Comparison of ENCODE assay signal across 8 cellular contexts in the genomic region with DNA sequence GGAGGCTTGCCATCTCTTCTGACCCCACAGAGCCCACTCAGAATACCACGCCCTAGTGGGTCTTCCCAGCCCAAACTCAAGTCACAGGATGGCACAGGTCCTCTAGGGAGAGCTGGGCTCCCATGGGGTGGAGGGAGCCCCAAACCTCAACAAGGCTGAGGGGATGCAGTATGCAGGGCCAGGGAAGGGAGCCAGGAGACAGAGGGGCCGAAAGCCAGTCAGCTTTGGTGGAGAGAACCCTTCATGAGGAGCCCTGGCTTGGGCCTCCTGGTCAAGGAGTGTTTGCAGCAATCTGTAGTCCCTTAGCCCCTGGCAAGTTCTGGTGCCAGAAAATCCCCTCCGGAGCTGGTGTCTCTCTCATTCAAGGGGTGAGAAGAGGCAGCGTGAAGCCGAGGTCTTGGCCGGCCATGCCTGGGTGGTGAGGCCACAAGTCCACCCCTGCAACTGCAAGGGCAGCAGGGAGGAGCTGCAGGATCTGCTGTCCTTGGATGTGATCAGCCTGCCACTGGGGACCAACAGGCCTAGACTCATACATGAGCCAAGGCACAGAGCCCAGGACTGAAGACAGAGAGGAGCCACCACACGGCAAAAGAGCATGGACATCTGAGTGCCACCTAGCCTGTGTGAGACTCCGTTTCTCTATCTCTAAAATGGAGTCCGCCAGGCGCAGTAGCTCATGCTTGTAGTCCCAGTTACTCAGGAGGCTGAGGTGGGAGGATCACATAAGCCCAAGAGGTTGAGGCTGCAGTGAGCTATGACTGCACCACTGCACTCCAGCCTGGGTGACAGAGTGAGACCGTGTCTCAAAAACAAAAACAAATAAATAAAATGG. TPM values are rescaled to one million over a fixed set of nuclear protein-coding genes. Genes with fewer than 3 reads are reported as not detected.
A peak's percentile ranks its signal among the peaks of the same experiment; 100 is the strongest.
DNase-seq lines count a peak whose midpoint lies in the region; ATAC-seq and TF ChIP-seq lines count a peak whose summit lies in the region.
"Had no signal": no experiment of that assay in that cellular context is flagged by ENCODE, and none has a peak within 500 bp of the region (broad histone marks: within the 10 kb centered on the region; RNA-seq: fewer than 3 reads in every experiment).

No MANE protein-coding gene starts in this region.

- TF ChIP-seq POLR2A in suprapubic skin (IDR thresholded peaks at IDR 0.05) = no peak

- ATAC-seq in left lobe of liver (peak; percentile 6), HG02973 (IDR thresholded peaks at IDR 0.05; ENCODE audit: unreplicated experiment) (no peak), HG03457 (IDR thresholded peaks at IDR 0.05; ENCODE audit: unreplicated experiment) (no peak)

- in situ Hi-C loops in astrocyte of the spinal cord (cut with HindIII; ENCODE audit: low sequenced_read_pairs) = no loop called here

- TF ChIP-seq CTCF in astrocyte of the spinal cord (IDR thresholded peaks at IDR 0.05; ENCODE audit: low read depth, low read length) (no peak), suprapubic skin (IDR thresholded peaks at IDR 0.05) (no peak)

- H3K4me1 ChIP-seq in suprapubic skin = peaks cover 45% of the 10 kb centered on the region

- peak overlapping the region; percentile 64 for H3K27ac ChIP-seq in suprapubic skin
- H3K27ac ChIP-seq: SK-N-MC had no signal

- no peak for TF ChIP-seq EP300 in suprapubic skin (IDR thresholded peaks at IDR 0.05)

- H3K27me3 ChIP-seq in suprapubic skin = no peaks in the 10 kb centered on the region

- no peak overlapping the region for H3K4me3 ChIP-seq in astrocyte of the spinal cord (ENCODE audit: low read depth, low read length)
- no peak overlapping the region for H3K4me3 ChIP-seq in suprapubic skin
- H3K4me3 ChIP-seq: SK-N-MC had no signal

- H3K9me3 ChIP-seq in suprapubic skin = no peaks in the 10 kb centered on the region

- peaks cover 31% of the 10 kb centered on the region for H3K36me3 ChIP-seq in suprapubic skin

- DNase-seq in LHCN-M2 (ENCODE audit: low read depth) = peak; percentile 46
- peak; percentile 62 for DNase-seq in astrocyte of the spinal cord (ENCODE audit: low read depth, low spot score)
- DNase-seq in left lobe of liver (ENCODE audit: low spot score) = no peak
- peak; percentile 82 to 84 for DNase-seq in suprapubic skin (ENCODE audit: low spot score in 2 of 2)
- no peak for DNase-seq in stimulated activated naive CD4-positive, alpha-beta T cell (lab: John Stamatoyannopoulos, UW)

- 74% methylated on average over 11 of the region's 11 CpGs for WGBS in suprapubic skin

RNA-seq across cellular contexts. Expression of a gene that starts 24.1 kb away (rescaled TPM):
- total RNA-seq in LHCN-M2 (2014; rRNA removed) (29.4 and 37.8 TPM in 2 replicates), left lobe of liver (766 TPM), suprapubic skin (1,000 to 10,000 TPM in 1 of 4 donors, 100 to 1,000 TPM in 3; 336 to 2,041 (median 481) TPM)
- polyA plus RNA-seq in LHCN-M2 (2012) = 88.5 TPM

RNA-seq across cellular contexts. Expression of a gene that starts 52.2 kb away (rescaled TPM):
- total RNA-seq in LHCN-M2 (2014; rRNA removed) = 1,575 and 2,461 TPM in 2 replicates
- polyA plus RNA-seq in LHCN-M2 (2012) = 343 TPM
- total RNA-seq in left lobe of liver = 2,761 TPM
- over 10,000 TPM; 10,207 to 42,728 (median 11,538) TPM for total RNA-seq in suprapubic skin

Comparison
In these comparisons a context has a peak if more than half of its experiments do, and no peak if none do; other contexts are left out.
1. DNase-seq: peak in LHCN-M2 (single experiment), astrocyte of the spinal cord (single experiment) and suprapubic skin (2 of 2); none in left lobe of liver (single experiment) and stimulated activated naive CD4-positive, alpha-beta T cell (0 of 6).